10 cellular contexts compared by ENCODE assay signal in genomic region chr11:110095554-110095953, GRCh38. TPM values are rescaled to one million over a fixed set of nuclear protein-coding genes. Genes with fewer than 3 reads are reported as not detected.
A peak's percentile ranks its signal among the peaks of the same experiment; 100 is the strongest.
DNase-seq lines count a peak whose midpoint lies in the region; ATAC-seq and TF ChIP-seq lines count a peak whose summit lies in the region.
"Had no signal": no experiment of that assay in that cellular context is flagged by ENCODE, and none has a peak within 500 bp of the region (broad histone marks: within the 10 kb centered on the region; RNA-seq: fewer than 3 reads in every experiment).

No MANE protein-coding gene starts in this region.

- H3K4me3 Mint-ChIP-seq in activated CD4-positive, alpha-beta T cell treated with anti-CD3 and anti-CD28 coated beads, Interleukin-2, amount 10 ng/mL, durations not matched to agents 24 days and 14 days, result peak overlapping the region; percentile 13
- H3K4me3 Mint-ChIP-seq in brain (peak overlapping the region; percentile 43 to 95 (median 70)), progenitor cell of endocrine pancreas (ENCODE audit: low read depth) (no peak overlapping the region)

- H3K4me1 Mint-ChIP-seq in activated CD4-positive, alpha-beta T cell treated with anti-CD3 and anti-CD28 coated beads, Interleukin-2, amount 10 ng/mL, durations not matched to agents 24 days and 14 days, result peaks cover 16% of the 10 kb centered on the region
- H3K4me1 Mint-ChIP-seq in brain, result peaks cover 69% of the 10 kb centered on the region
- H3K4me1 Mint-ChIP-seq in progenitor cell of endocrine pancreas (ENCODE audit: low read depth), result peaks cover 6% of the 10 kb centered on the region

- DNase-seq in activated CD4-positive, alpha-beta T cell treated with anti-CD3 and anti-CD28 coated beads, Interleukin-2, amount 10 ng/mL, durations not matched to agents 24 days and 14 days, result no peak
- DNase-seq in activated CD4-positive, alpha-beta T cell treated with anti-CD3 and anti-CD28 coated beads, Interleukin-2, amount 50 U/mL, for 48 hours, result no peak
- DNase-seq in islet precursor cell, result peak; percentile 59
- DNase-seq in putamen (ENCODE audit: low spot score), result no peak
- DNase-seq in DMS153 (lab: John Stamatoyannopoulos, UW), result no peak
- no peak for DNase-seq in progenitor cell of endocrine pancreas (ENCODE audit: low spot score, unreplicated experiment)
- DNase-seq: activated CD4-positive, CD25-positive, alpha-beta regulatory T cell; left ventricle myocardium inferior had no signal

- no peak overlapping the region for H3K27ac Mint-ChIP-seq in activated CD4-positive, alpha-beta T cell treated with anti-CD3 and anti-CD28 coated beads, Interleukin-2, amount 10 ng/mL, durations not matched to agents 24 days and 14 days
- peak overlapping the region in 4 of 5 experiments; percentile 3 to 99 (median 49) for H3K27ac Mint-ChIP-seq in brain
- no peak overlapping the region for H3K27ac Mint-ChIP-seq in progenitor cell of endocrine pancreas

- H3K9me3 Mint-ChIP-seq in activated CD4-positive, alpha-beta T cell treated with anti-CD3 and anti-CD28 coated beads, Interleukin-2, amount 10 ng/mL, durations not matched to agents 24 days and 14 days, result no peaks in the 10 kb centered on the region
- H3K9me3 Mint-ChIP-seq in brain (peaks cover 0 to 3% (median 0%) of the 10 kb centered on the region in 5 experiments), progenitor cell of endocrine pancreas (ENCODE audit: low read depth) (no peaks in the 10 kb centered on the region)

- H3K27me3 Mint-ChIP-seq in activated CD4-positive, alpha-beta T cell treated with anti-CD3 and anti-CD28 coated beads, Interleukin-2, amount 10 ng/mL, durations not matched to agents 24 days and 14 days, result peaks cover 46% of the 10 kb centered on the region
- H3K27me3 Mint-ChIP-seq in brain (no peaks in the 10 kb centered on the region), progenitor cell of endocrine pancreas (peaks cover 2% of the 10 kb centered on the region)

- no peak for ATAC-seq in GM21529 (IDR thresholded peaks at IDR 0.05; ENCODE audit: unreplicated experiment)

- intact Hi-C loops in activated CD4-positive, alpha-beta T cell treated with anti-CD3 and anti-CD28 coated beads, Interleukin-2, amount 10 ng/mL, durations not matched to agents 24 days and 14 days (cut with micrococcal nuclease), result loop anchor here (10.0 kb wide), 2 partner anchors 241 to 339 kb away; no protein-coding TSS in a partner anchor

- TF ChIP-seq CTCF in brain (conservative IDR thresholded peaks at IDR 0.05) (no peak), progenitor cell of endocrine pancreas (IDR thresholded peaks at IDR 0.05; ENCODE audit: unreplicated experiment) (no peak)

- peaks cover 13% of the 10 kb centered on the region for H3K36me3 Mint-ChIP-seq in activated CD4-positive, alpha-beta T cell treated with anti-CD3 and anti-CD28 coated beads, Interleukin-2, amount 10 ng/mL, durations not matched to agents 24 days and 14 days (ENCODE audit: low read depth)
- peaks cover 9% of the 10 kb centered on the region for H3K36me3 Mint-ChIP-seq in brain
- no peaks in the 10 kb centered on the region for H3K36me3 Mint-ChIP-seq in progenitor cell of endocrine pancreas (ENCODE audit: insufficient read depth)

RNA-seq across cellular contexts. Expression of gene ZC3H12C, which starts 2.4 kb away (rescaled TPM):
- total RNA-seq in activated CD4-positive, alpha-beta T cell treated with anti-CD3 and anti-CD28 coated beads, Interleukin-2, amount 10 ng/mL, durations not matched to agents 24 days and 14 days, result 6.7 and 7.5 TPM in 2 replicates
- 2.5 TPM for polyA plus RNA-seq in brain (ENCODE audit: insufficient read depth, low read depth, low replicate concordance)
- total RNA-seq in progenitor cell of endocrine pancreas, result 9.6 and 10.5 TPM in 2 replicates

Comparison
In these comparisons a context has a peak if more than half of its experiments do, and no peak if none do; other contexts are left out.
1. H3K27ac Mint-ChIP-seq: peak in brain (4 of 5); none in activated CD4-positive, alpha-beta T cell treated with anti-CD3 and anti-CD28 coated beads, Interleukin-2, amount 10 ng/mL, durations not matched to agents 24 days and 14 days (single experiment) and progenitor cell of endocrine pancreas (single experiment).